ENCODE assay signal across 1 cellular context in genomic region chrX:50103866-50104566, GRCh38.
TF ChIP-seq lines count a peak whose summit lies in the region.

No MANE protein-coding gene starts in this region.

TF ChIP-seq in HEK293, 187 proteins besides CTCF, POLR2A, EP300 and RAD21 (continued from another document):
- peak; percentile 50; the same call in 1 of the 2 replicates for TF ChIP-seq ZNF692 (tag by site-specific recombination; IDR thresholded peaks at IDR 0.05)
